19 cellular contexts compared by ENCODE assay signal in genomic region chr1:194056169-194056568, GRCh38.
DNase-seq lines count a peak whose midpoint lies in the region; ATAC-seq, FAIRE-seq and TF ChIP-seq lines count a peak whose summit lies in the region.
"Had no signal": no experiment of that assay in that cellular context is flagged by ENCODE, and none has a peak within 500 bp of the region (broad histone marks: within the 10 kb centered on the region; RNA-seq: fewer than 3 reads in every experiment).

No MANE protein-coding gene starts in this region.

- FAIRE-seq in H54 (lab: Jason Lieb, UNC): no peak

- no peak overlapping the region for H3K27ac ChIP-seq in CD4-positive, alpha-beta T cell (ENCODE audit: low read depth, low read length)
- no peak overlapping the region for H3K27ac ChIP-seq in CD8-positive, alpha-beta memory T cell (ENCODE audit: low read depth, low read length)
- H3K27ac ChIP-seq: BLaER1, prostate gland, SJSA1, testis had no signal

- peaks cover 93% of the 10 kb centered on the region for H3K4me1 Mint-ChIP-seq in CD4-positive, alpha-beta T cell (ENCODE audit: low read depth)
- H3K4me1 Mint-ChIP-seq in CD8-positive, alpha-beta memory T cell: peaks cover 63 to 89% (median 86%) of the 10 kb centered on the region in 3 donors

- H3K36me3 Mint-ChIP-seq in CD4-positive, alpha-beta T cell (ENCODE audit: low read depth): peaks cover 4% of the 10 kb centered on the region
- H3K36me3 Mint-ChIP-seq in CD8-positive, alpha-beta memory T cell: peaks cover 0 to 29% (median 0%) of the 10 kb centered on the region in 3 donors
- H3K36me3 Mint-ChIP-seq: natural killer cell treated with Interleukin-12 subunit alpha and Interleukin-12 subunit beta and Interleukin-15 and Interleukin-18, amount 100 ng/mL, for 72 hours had no signal

- peak; percentile 78 for ATAC-seq in CD4-positive, alpha-beta T cell (ENCODE audit: poor library complexity)
- ATAC-seq in left ventricle myocardium superior: peak; percentile 55
- no peak for ATAC-seq in GM21619 (IDR thresholded peaks at IDR 0.05; ENCODE audit: unreplicated experiment)
- ATAC-seq in HG02588 (IDR thresholded peaks at IDR 0.05; ENCODE audit: unreplicated experiment): no peak
- ATAC-seq: natural killer cell treated with Interleukin-12 subunit alpha and Interleukin-12 subunit beta and Interleukin-15 and Interleukin-18, amount 100 ng/mL, for 72 hours had no signal

- no peaks in the 10 kb centered on the region for H3K27me3 ChIP-seq in CD4-positive, alpha-beta T cell (ENCODE audit: control insufficient read depth, insufficient read depth, low read length)
- H3K27me3 ChIP-seq in CD8-positive, alpha-beta memory T cell (ENCODE audit: insufficient read depth, low read length, poor library complexity, severe bottlenecking): no peaks in the 10 kb centered on the region
- H3K27me3 ChIP-seq: BLaER1, SJSA1, testis had no signal

- peak overlapping the region; percentile 94 for H3K27ac Mint-ChIP-seq in CD4-positive, alpha-beta T cell
- peak overlapping the region in 6 of 8 donors; percentile 5 to 82 (median 34) for H3K27ac Mint-ChIP-seq in CD8-positive, alpha-beta memory T cell
- H3K27ac Mint-ChIP-seq: activated naive CD4-positive, alpha-beta T cell treated with anti-CD3 and anti-CD28 coated beads for 36 hours; natural killer cell treated with Interleukin-12 subunit alpha and Interleukin-12 subunit beta and Interleukin-15 and Interleukin-18, amount 100 ng/mL, for 72 hours had no signal

- no peaks in the 10 kb centered on the region for H3K9me3 ChIP-seq in CD4-positive, alpha-beta T cell (ENCODE audit: control insufficient read depth, low read length)
- no peaks in the 10 kb centered on the region for H3K9me3 ChIP-seq in CD8-positive, alpha-beta memory T cell (ENCODE audit: low read length)
- H3K9me3 ChIP-seq: BLaER1, prostate gland, SJSA1, testis had no signal

- H3K4me3 ChIP-seq in CD8-positive, alpha-beta memory T cell (ENCODE audit: low read length): no peak overlapping the region
- H3K4me3 ChIP-seq: BLaER1, lung, prostate gland, SJSA1, testis had no signal

- DNase-seq in CD4-positive, alpha-beta T cell: peak in 1 of 10 experiments; percentile 16
- DNase-seq in CD8-positive, alpha-beta memory T cell: peak in 3 of 5 donors; percentile 23 to 77 (median 37)
- DNase-seq in T-helper 22 cell (ENCODE audit: low read depth) (peak; percentile 2), left ventricle myocardium superior (no peak), H54 (ENCODE audit: insufficient read length, low spot score) (no peak)
- DNase-seq: activated CD8-positive, alpha-beta memory T cell treated with anti-CD3 and anti-CD28 coated beads for 24 hours; activated naive CD4-positive, alpha-beta T cell treated with anti-CD3 and anti-CD28 coated beads for 36 hours; DMS79; NCI-H1436 treated with DMSO at 0.1 percent for 48 hours; NCI-H345; testis had no signal

- H3K36me3 ChIP-seq in CD8-positive, alpha-beta memory T cell (ENCODE audit: insufficient read depth, low read length): no peaks in the 10 kb centered on the region
- H3K36me3 ChIP-seq: BLaER1, prostate gland, SJSA1 had no signal

- H3K4me3 Mint-ChIP-seq in CD4-positive, alpha-beta T cell: peak overlapping the region; percentile 80
- H3K4me3 Mint-ChIP-seq in CD8-positive, alpha-beta memory T cell: peak overlapping the region in 5 of 7 donors; percentile 31 to 62 (median 46)
- H3K4me3 Mint-ChIP-seq: activated naive CD4-positive, alpha-beta T cell treated with anti-CD3 and anti-CD28 coated beads for 36 hours; central memory CD8-positive, alpha-beta T cell; natural killer cell treated with Interleukin-12 subunit alpha and Interleukin-12 subunit beta and Interleukin-15 and Interleukin-18, amount 100 ng/mL, for 72 hours had no signal

- intact Hi-C loops in CD4-positive, alpha-beta T cell (cut with DNase I, micrococcal nuclease): no loop called here
- intact Hi-C loops in left ventricle myocardium superior (cut with micrococcal nuclease): no loop called here

- no peaks in the 10 kb centered on the region for H3K27me3 Mint-ChIP-seq in CD4-positive, alpha-beta T cell
- H3K27me3 Mint-ChIP-seq in CD8-positive, alpha-beta memory T cell: no peaks in the 10 kb centered on the region
- H3K27me3 Mint-ChIP-seq: central memory CD8-positive, alpha-beta T cell; natural killer cell treated with Interleukin-12 subunit alpha and Interleukin-12 subunit beta and Interleukin-15 and Interleukin-18, amount 100 ng/mL, for 72 hours had no signal

- TF ChIP-seq CTCF in CD4-positive, alpha-beta T cell (IDR thresholded peaks at IDR 0.05): no peak

- H3K4me1 ChIP-seq in CD8-positive, alpha-beta memory T cell (ENCODE audit: insufficient read depth, low read length): peaks cover 94% of the 10 kb centered on the region
- H3K4me1 ChIP-seq: BLaER1, prostate gland, SJSA1, testis had no signal

- no peak for TF ChIP-seq POLR2A in H54 (IDR thresholded peaks at IDR 0.05; ENCODE audit: low read depth, low read length)

- POLR2A ChIA-PET in CD4-positive, alpha-beta T cell (lab: Charles Lee): interaction anchor here (0.7 to 1.6 kb wide), 5 partner anchors 10 to 238 kb away, joined by 3 to 6 read pairs (median 3); no protein-coding TSS in a partner anchor
- POLR2A ChIA-PET in CD8-positive, alpha-beta memory T cell (lab: Charles Lee): interaction anchor here (0.5 kb wide), 1 partner anchor 264 kb away, joined by 3 read pairs; no protein-coding TSS in a partner anchor

- peaks cover 6% of the 10 kb centered on the region for H3K9me3 Mint-ChIP-seq in CD4-positive, alpha-beta T cell
- peaks cover 0 to 5% (median 0%) of the 10 kb centered on the region in 5 donors for H3K9me3 Mint-ChIP-seq in CD8-positive, alpha-beta memory T cell

- CTCF ChIA-PET in CD4-positive, alpha-beta T cell (lab: Charles Lee): no interaction called here
- CTCF ChIA-PET in CD8-positive, alpha-beta memory T cell (lab: Charles Lee): interaction anchor here (1.5 kb wide), 1 partner anchor 20 kb away, joined by 3 read pairs; no protein-coding TSS in a partner anchor

Comparison
In these comparisons a context has a peak if more than half of its experiments do, and no peak if none do; other contexts are left out.
1. ATAC-seq: peak in CD4-positive, alpha-beta T cell (single experiment) and left ventricle myocardium superior (single experiment); none in GM21619 (single experiment) and HG02588 (single experiment).
2. DNase-seq: peak in CD8-positive, alpha-beta memory T cell (3 of 5) and T-helper 22 cell (single experiment); none in left ventricle myocardium superior (single experiment) and H54 (single experiment).